Comparison of ENCODE assay signal across 26 cellular contexts in genomic region chr3:18135083-18135814, GRCh38.
A peak's percentile ranks its signal among the peaks of the same experiment; 100 is the strongest.
DNase-seq lines count a peak whose midpoint lies in the region; ATAC-seq and TF ChIP-seq lines count a peak whose summit lies in the region.
"Had no signal": no experiment of that assay in that cellular context is flagged by ENCODE, and none has a peak within 500 bp of the region (broad histone marks: within the 10 kb centered on the region; RNA-seq: fewer than 3 reads in every experiment).

No MANE protein-coding gene starts in this region.

- WGBS in ectodermal cell, 2 experiments: 49 to 58% methylated on average over 6 of the region's 7 CpGs
- WGBS in mesenchymal stem cell: 95% methylated on average over 6 of the region's 7 CpGs

- H3K27ac ChIP-seq in RWPE1 (peak overlapping the region; percentile 51; the same call in 1 of the 2 replicates), ectodermal cell (ENCODE audit: insufficient read depth, low read depth, low read length, poor library complexity, severe bottlenecking) (peak overlapping the region; percentile 19), mesenchymal stem cell (ENCODE audit: low read length, poor library complexity, severe bottlenecking) (peak overlapping the region; percentile 24), lower lobe of right lung (no peak overlapping the region)
- H3K27ac ChIP-seq: ascending aorta, coronary artery, left ventricle myocardium inferior, pancreas, sigmoid colon, thyroid gland had no signal

- peak overlapping the region; percentile 81 for H3K9ac ChIP-seq in mesenchymal stem cell (ENCODE audit: low read length)

- H3K4me1 ChIP-seq in ectodermal cell (ENCODE audit: control insufficient read depth, insufficient read depth, low read length) (peaks cover 12% of the 10 kb centered on the region), mesenchymal stem cell (ENCODE audit: control insufficient read depth, insufficient read depth, low read depth, low read length) (peaks cover 2% of the 10 kb centered on the region), lower lobe of right lung (no peaks in the 10 kb centered on the region)
- H3K4me1 ChIP-seq: ascending aorta, left ventricle myocardium inferior, pancreas, sigmoid colon, thyroid gland had no signal

- no peak for TF ChIP-seq CTCF in RWPE1 (conservative IDR thresholded peaks at IDR 0.05; ENCODE audit: low read depth)
- no peak for TF ChIP-seq CTCF in lower lobe of right lung (IDR thresholded peaks at IDR 0.05)

- no peak overlapping the region for H4K8ac ChIP-seq in mesenchymal stem cell (ENCODE audit: low read length)

- H3K18ac ChIP-seq in mesenchymal stem cell (ENCODE audit: low read depth in 1 of 2, low read length in 2 of 2): no peak overlapping the region

- no peak overlapping the region for H3K23ac ChIP-seq in mesenchymal stem cell (ENCODE audit: low read length in 2 of 2)

- H2BK12ac ChIP-seq in mesenchymal stem cell (ENCODE audit: low read length in 2 of 2): no peak overlapping the region

- H2BK120ac ChIP-seq in mesenchymal stem cell (ENCODE audit: low read depth, low read length): no peak overlapping the region

- no peaks in the 10 kb centered on the region for H3K79me1 ChIP-seq in mesenchymal stem cell (replicated peaks; ENCODE audit: low read length, poor library complexity, severe bottlenecking)

- CTCF ChIA-PET in RWPE1 (lab: Yijun Ruan, JAX): no interaction called here

- H3K9me3 ChIP-seq in ectodermal cell (ENCODE audit: control insufficient read depth, low read length) (no peaks in the 10 kb centered on the region), mesenchymal stem cell (ENCODE audit: control insufficient read depth, low read length) (no peaks in the 10 kb centered on the region), lower lobe of right lung (no peaks in the 10 kb centered on the region)
- H3K9me3 ChIP-seq: ascending aorta, left ventricle myocardium inferior, mucosa of descending colon, pancreas, sigmoid colon, thyroid gland had no signal

- no peak overlapping the region for H3K4ac ChIP-seq in mesenchymal stem cell (ENCODE audit: low read depth in 1 of 2, low read length in 2 of 2)

- H3K4me2 ChIP-seq in mesenchymal stem cell (ENCODE audit: low read length, poor library complexity, severe bottlenecking): no peak overlapping the region

- H3K4me3 ChIP-seq in ectodermal cell (ENCODE audit: insufficient read depth, low read depth, low read length) (no peak overlapping the region), mesenchymal stem cell (ENCODE audit: insufficient read depth in 1 of 2, low read depth in 1 of 2, low read length in 2 of 2) (no peak overlapping the region), lower lobe of right lung (no peak overlapping the region)
- H3K4me3 ChIP-seq: ascending aorta, coronary artery, left ventricle myocardium inferior, mucosa of descending colon, pancreas, sigmoid colon, thyroid gland had no signal

- POLR2A ChIA-PET in RWPE1 (lab: Yijun Ruan, JAX; ENCODE audit: low non-redundant PET): no interaction called here

- H2AK5ac ChIP-seq in mesenchymal stem cell (ENCODE audit: low read length, severe bottlenecking): no peak overlapping the region

- DNase-seq in RWPE1 (ENCODE audit: low spot score) (peak; percentile 26), mesenchymal stem cell (no peak), lower lobe of right lung (no peak), left lobe of liver (ENCODE audit: low spot score) (no peak), head of caudate nucleus (no peak)
- DNase-seq: activated naive CD4-positive, alpha-beta T cell treated with anti-CD3 and anti-CD28 coated beads, Interleukin-2, amount 50 U/mL, for 16 hours; activated T-cell treated with anti-CD3 and anti-CD28 coated beads, Interleukin-2, amount 50 U/mL, for 72 hours; AML-193; GOT3; left ventricle myocardium inferior; MM.1S; mucosa of descending colon; NCI-H1694; NCI-H345; pancreas; sigmoid colon; stimulated activated CD4-positive, alpha-beta T cell treated with anti-CD3 and anti-CD28 coated beads, Interleukin-2, amount 100 ng/mL, for 24 hours; stimulated activated naive CD4-positive, alpha-beta T cell treated with Interleukin-2 at 50 U/mL for 16 hours; thyroid gland had no signal

- no peak overlapping the region for H4K91ac ChIP-seq in mesenchymal stem cell (ENCODE audit: low read length)

- intact Hi-C loops in lower lobe of right lung (cut with DNase I) (no loop called here), head of caudate nucleus (cut with DNase I) (no loop called here)

- H3K36me3 ChIP-seq in ectodermal cell (ENCODE audit: control insufficient read depth, insufficient read depth, low read length) (no peaks in the 10 kb centered on the region), mesenchymal stem cell (ENCODE audit: control insufficient read depth in 1 of 2, insufficient read depth in 2 of 2, low read depth in 1 of 2, low read length in 2 of 2) (no peaks in the 10 kb centered on the region), lower lobe of right lung (no peaks in the 10 kb centered on the region)
- H3K36me3 ChIP-seq: ascending aorta, left ventricle myocardium inferior, pancreas, sigmoid colon, thyroid gland had no signal

- no peak overlapping the region for H2BK15ac ChIP-seq in mesenchymal stem cell (ENCODE audit: low read depth, poor library complexity, severe bottlenecking)

- H3K14ac ChIP-seq in mesenchymal stem cell (ENCODE audit: low read length in 2 of 2): no peak overlapping the region

- ATAC-seq in lower lobe of right lung: no peak
- ATAC-seq in left lobe of liver: no peak
- no peak for ATAC-seq in HG02610 (IDR thresholded peaks at IDR 0.05; ENCODE audit: unreplicated experiment)
- ATAC-seq: activated CD4-positive, CD25-positive, alpha-beta regulatory T cell treated with anti-CD3 and anti-CD28 coated beads, Interleukin-2, amount 50 U/mL, for 24 hours; activated T-cell treated with anti-CD3 and anti-CD28 coated beads, Interleukin-2, amount 50 U/mL, for 72 hours; HepG2; mucosa of descending colon; Panc1 had no signal

- no peak overlapping the region for H2AFZ ChIP-seq in mesenchymal stem cell (ENCODE audit: low read depth, low read length)

- H3K27me3 ChIP-seq in ectodermal cell (ENCODE audit: control insufficient read depth, insufficient read depth, low read length, poor library complexity, severe bottlenecking) (no peaks in the 10 kb centered on the region), mesenchymal stem cell (ENCODE audit: control insufficient read depth in 1 of 2, insufficient read depth in 1 of 2, low read length in 2 of 2) (no peaks in the 10 kb centered on the region), lower lobe of right lung (ENCODE audit: low read depth) (no peaks in the 10 kb centered on the region)
- H3K27me3 ChIP-seq: ascending aorta, pancreas, sigmoid colon, thyroid gland had no signal

- no peak overlapping the region for H2BK5ac ChIP-seq in mesenchymal stem cell (ENCODE audit: low read depth, low read length, poor library complexity, severe bottlenecking)
